ENCODE assay signal across 1 cellular context in genomic region chr1:154320882-154321608, GRCh38.
TF ChIP-seq lines count a peak whose summit lies in the region.

A gene with protein sequence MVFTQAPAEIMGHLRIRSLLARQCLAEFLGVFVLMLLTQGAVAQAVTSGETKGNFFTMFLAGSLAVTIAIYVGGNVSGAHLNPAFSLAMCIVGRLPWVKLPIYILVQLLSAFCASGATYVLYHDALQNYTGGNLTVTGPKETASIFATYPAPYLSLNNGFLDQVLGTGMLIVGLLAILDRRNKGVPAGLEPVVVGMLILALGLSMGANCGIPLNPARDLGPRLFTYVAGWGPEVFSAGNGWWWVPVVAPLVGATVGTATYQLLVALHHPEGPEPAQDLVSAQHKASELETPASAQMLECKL (plus strand): TSS chr1:154321093. CDS start chr1:154321156, 63 bp downstream.

TF ChIP-seq in H1, 55 proteins besides CTCF, POLR2A, EP300 and RAD21:
- TF ChIP-seq SP4 (IDR thresholded peaks at IDR 0.05; ENCODE audit: low read length), result no peak
- no peak for TF ChIP-seq MAX (IDR thresholded peaks at IDR 0.05)
- no peak for TF ChIP-seq TAF1 (IDR thresholded peaks at IDR 0.05; ENCODE audit: low read depth, low read length)
- no peak for TF ChIP-seq RXRA (IDR thresholded peaks at IDR 0.05; ENCODE audit: insufficient read depth, low read depth, low read length)
- TF ChIP-seq BACH1 (IDR thresholded peaks at IDR 0.05; ENCODE audit: low read length), result no peak
- TF ChIP-seq TBP (IDR thresholded peaks at IDR 0.05; ENCODE audit: low read depth, low read length), result no peak
- TF ChIP-seq GTF2F1 (IDR thresholded peaks at IDR 0.05; ENCODE audit: borderline replicate concordance, low read depth, low read length), result no peak
- no peak for TF ChIP-seq HDAC2 (IDR thresholded peaks at IDR 0.05; ENCODE audit: borderline replicate concordance in 1 of 2, low read depth in 2 of 2, low read length in 2 of 2)
- no peak for TF ChIP-seq SIN3A (conservative IDR thresholded peaks at IDR 0.05 in 1 of 2, IDR thresholded peaks at IDR 0.05 in 1 of 2; ENCODE audit: low read depth in 1 of 2, low read length in 2 of 2)
- TF ChIP-seq ZNF274 (IDR thresholded peaks at IDR 0.05; ENCODE audit: borderline replicate concordance, extremely low read depth, low read length), result no peak
- TF ChIP-seq SUZ12 (IDR thresholded peaks at IDR 0.05; ENCODE audit: low read length), result no peak
